In the genomic region with DNA sequence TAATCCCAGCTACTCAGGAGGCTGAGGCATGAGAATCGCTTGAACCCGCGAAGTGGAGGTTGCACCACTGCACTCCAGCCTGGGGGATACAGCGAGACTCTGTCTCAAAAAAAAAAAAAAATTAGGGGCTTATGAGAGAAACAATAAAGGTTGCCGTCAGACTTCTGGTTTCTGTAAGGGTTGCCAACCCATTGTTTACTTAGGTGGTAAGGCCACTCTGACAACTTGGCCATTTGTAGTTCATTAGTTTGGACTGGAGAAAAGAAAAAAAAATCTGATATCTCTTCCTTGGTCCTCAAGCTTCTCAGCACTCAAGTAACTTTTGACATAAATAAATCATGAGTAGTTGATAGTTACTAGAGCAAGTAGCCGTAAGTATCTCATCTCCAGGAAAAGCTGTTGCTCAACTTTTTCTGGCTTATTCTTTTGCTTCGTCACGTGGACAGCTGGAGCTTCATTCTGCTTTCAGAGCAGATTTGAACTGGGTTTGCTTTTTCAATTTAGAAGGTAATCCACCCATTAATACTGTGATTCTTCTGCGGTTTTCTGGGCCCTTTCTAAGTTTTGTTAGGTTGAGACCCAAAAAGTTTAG, we compare ENCODE assay signal across 12 cellular contexts. TPM values are rescaled to one million over a fixed set of nuclear protein-coding genes. Genes with fewer than 3 reads are reported as not detected.
DNase-seq lines count a peak whose midpoint lies in the region; ATAC-seq and TF ChIP-seq lines count a peak whose summit lies in the region.
"Had no signal": no experiment of that assay in that cellular context is flagged by ENCODE, and none has a peak within 500 bp of the region (broad histone marks: within the 10 kb centered on the region; RNA-seq: fewer than 3 reads in every experiment).

No MANE protein-coding gene starts in this region.

- no peak overlapping the region for H3K4me3 ChIP-seq in choroid plexus epithelial cell (ENCODE audit: low read depth, low read length)

- TF ChIP-seq CTCF in choroid plexus epithelial cell (conservative IDR thresholded peaks at IDR 0.05; ENCODE audit: low read depth, low read length), result no peak

- in situ Hi-C loops in KBM-7 (cut with MboI; ENCODE audit: low pct_unique_long_range_greater_than_20kb, low sequenced_read_pairs), result no loop called here

- DNase-seq in KBM-7 (peak; percentile 41), choroid plexus epithelial cell (ENCODE audit: low read depth) (peak; percentile 82), left lobe of liver (ENCODE audit: low spot score) (peak; percentile 65), stromal cell of bone marrow (ENCODE audit: low read depth) (peak; percentile 81), SW 1271 (lab: John Stamatoyannopoulos, UW) (no peak)
- no peak for DNase-seq in activated CD4-positive, alpha-beta T cell treated with anti-CD3 and anti-CD28 coated beads, Interleukin-2, amount 50 U/mL, for 4 hours
- DNase-seq: activated T-cell treated with anti-CD3 and anti-CD28 coated beads, Interleukin-2, amount 50 U/mL, for 72 hours; DMS153; effector CD8-positive, alpha-beta T cell; stimulated activated naive B cell treated with anti-CD40 and anti-IgM and Interleukin-4, amounts not matched to agents 10 μg/mL and 1 μg/mL and 100 μg/mL, for 72 hours had no signal

- peak; percentile 72 for ATAC-seq in left lobe of liver
- ATAC-seq in HG03039 (IDR thresholded peaks at IDR 0.05; ENCODE audit: unreplicated experiment), result no peak
- no peak for ATAC-seq in HG02852 (IDR thresholded peaks at IDR 0.05; ENCODE audit: unreplicated experiment)
- ATAC-seq: activated T-cell treated with anti-CD3 and anti-CD28 coated beads, Interleukin-2, amount 50 U/mL, for 72 hours; stimulated activated naive B cell treated with anti-CD40 and anti-IgM and Interleukin-4, amounts not matched to agents 10 μg/mL and 1 μg/mL and 100 μg/mL, for 72 hours had no signal

RNA-seq across cellular contexts. Expression of a gene that starts 9.4 kb away (rescaled TPM):
- total RNA-seq in left lobe of liver, result 66.2 TPM

RNA-seq across cellular contexts. Expression of a gene that starts 11.6 kb away (rescaled TPM):
- total RNA-seq in left lobe of liver, result 70.2 TPM

RNA-seq across cellular contexts. Expression of a gene that starts 46.3 kb away (rescaled TPM):
- 1.2 TPM for total RNA-seq in left lobe of liver

RNA-seq across cellular contexts. Expression of a gene that starts 57.6 kb away (rescaled TPM):
- total RNA-seq in left lobe of liver, result 474 TPM

RNA-seq across cellular contexts. Expression of a gene that starts 58.9 kb away (rescaled TPM):
- total RNA-seq in left lobe of liver, result 0.88 TPM

Comparison
In these comparisons a context has a peak if more than half of its experiments do, and no peak if none do; other contexts are left out.
1. DNase-seq: peak in KBM-7 (single experiment), choroid plexus epithelial cell (single experiment), left lobe of liver (single experiment) and stromal cell of bone marrow (single experiment); none in SW 1271 (0 of 2) and activated CD4-positive, alpha-beta T cell treated with anti-CD3 and anti-CD28 coated beads, Interleukin-2, amount 50 U/mL, for 4 hours (0 of 2).